18 cellular contexts compared by ENCODE assay signal in the genomic region with DNA sequence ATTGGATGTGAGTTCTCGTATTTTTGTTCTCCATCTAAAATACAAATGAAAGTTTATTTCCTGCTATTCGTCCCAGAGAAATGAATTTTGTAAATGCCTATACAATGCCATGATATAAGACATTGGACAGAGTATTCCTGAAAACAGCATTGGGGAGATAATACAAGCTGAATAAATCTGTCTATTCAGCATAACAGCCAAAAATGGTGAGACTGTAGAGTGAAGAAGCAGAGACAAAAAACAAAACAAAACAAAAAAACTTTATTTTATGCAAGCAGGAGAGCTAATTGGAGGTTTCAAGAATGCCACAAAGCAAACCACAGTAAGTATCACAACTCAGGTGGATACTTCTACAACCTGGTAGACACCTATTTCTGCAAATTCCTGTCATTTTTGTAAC.
A peak's percentile ranks its signal among the peaks of the same experiment; 100 is the strongest.
DNase-seq lines count a peak whose midpoint lies in the region; ATAC-seq, FAIRE-seq and TF ChIP-seq lines count a peak whose summit lies in the region.
"Had no signal": no experiment of that assay in that cellular context is flagged by ENCODE, and none has a peak within 500 bp of the region (broad histone marks: within the 10 kb centered on the region; RNA-seq: fewer than 3 reads in every experiment).

No MANE protein-coding gene starts in this region.

- intact Hi-C loops in IMR-90 (cut with micrococcal nuclease) = no loop called here
- intact Hi-C loops in GM12878 (cut with micrococcal nuclease; ENCODE audit: unreplicated experiment) = no loop called here

- no peak overlapping the region for H2BK5ac ChIP-seq in IMR-90 (ENCODE audit: low read depth, low read length, poor library complexity, severe bottlenecking)

- H3K4me1 ChIP-seq in A549 (no peaks in the 10 kb centered on the region), IMR-90 (ENCODE audit: control insufficient read depth, insufficient read depth, low read length) (no peaks in the 10 kb centered on the region), GM12878 (ENCODE audit: control insufficient read depth, insufficient read depth, low read length) (no peaks in the 10 kb centered on the region)
- H3K4me1 ChIP-seq: BLaER1, Caco-2, HAP-1 had no signal

- no peak overlapping the region for H3K23ac ChIP-seq in IMR-90 (ENCODE audit: low read depth, low read length)

- TF ChIP-seq EP300 in A549 (IDR thresholded peaks at IDR 0.05) = no peak
- no peak for TF ChIP-seq EP300 in GM12878 (IDR thresholded peaks at IDR 0.05; ENCODE audit: borderline replicate concordance in 1 of 2, control insufficient read depth in 1 of 2, low read depth in 2 of 2, low read length in 2 of 2)

- H3K9ac ChIP-seq in IMR-90 (ENCODE audit: low read depth, low read length) = no peak overlapping the region
- no peak overlapping the region for H3K9ac ChIP-seq in GM12878 (ENCODE audit: control insufficient read depth, insufficient read depth, low read length)
- H3K9ac ChIP-seq: BLaER1 had no signal

- in situ Hi-C loops in IMR-90 (cut with MboI; ENCODE audit: low sequenced_read_pairs) (no loop called here), GM12878 (cut with MboI) (no loop called here)

- no peak overlapping the region for H2AFZ ChIP-seq in IMR-90 (replicated peaks; ENCODE audit: low read length, poor library complexity)
- H2AFZ ChIP-seq in GM12878 (ENCODE audit: control insufficient read depth, low read depth, low read length) = no peak overlapping the region
- H2AFZ ChIP-seq: GM23338 had no signal

- ATAC-seq in A549 (no peak), IMR-90 (ENCODE audit: low read depth) (no peak), GM12878 (no peak), GM21423 (IDR thresholded peaks at IDR 0.05; ENCODE audit: unreplicated experiment) (no peak)
- ATAC-seq: CD8-positive, alpha-beta T cell; GM23338 had no signal

- TF ChIP-seq RAD21 in A549 (conservative IDR thresholded peaks at IDR 0.05 in 1 of 2, IDR thresholded peaks at IDR 0.05 in 1 of 2) (no peak), IMR-90 (IDR thresholded peaks at IDR 0.05; ENCODE audit: low read length) (no peak), GM12878 (IDR thresholded peaks at IDR 0.05; ENCODE audit: insufficient read depth, low read depth, low read length) (no peak)

- H3K36me3 ChIP-seq in IMR-90 (ENCODE audit: control insufficient read depth, insufficient read depth, low read length) (no peaks in the 10 kb centered on the region), GM12878 (ENCODE audit: control insufficient read depth in 2 of 2, insufficient read depth in 2 of 2, low read length in 1 of 2) (no peaks in the 10 kb centered on the region)
- H3K36me3 ChIP-seq: BLaER1, HAP-1 had no signal

- H3K79me1 ChIP-seq in IMR-90 (ENCODE audit: low read depth in 1 of 2, low read length in 2 of 2) = no peaks in the 10 kb centered on the region

- no peak for TF ChIP-seq CTCF in A549 (IDR thresholded peaks at IDR 0.05)
- TF ChIP-seq CTCF in IMR-90 (conservative IDR thresholded peaks at IDR 0.05; ENCODE audit: low read depth, low read length) = no peak
- TF ChIP-seq CTCF in GM12878 (IDR thresholded peaks at IDR 0.05 in 2 of 3, conservative IDR thresholded peaks at IDR 0.05 in 1 of 3; ENCODE audit: control insufficient read depth in 2 of 3, extremely low read depth in 1 of 3, insufficient read depth in 1 of 3, low read depth in 3 of 3, low read length in 3 of 3) = no peak

- DNase-seq in A549 (ENCODE audit: low read depth in 1 of 2, low spot score in 1 of 2) = no peak
- no peak for DNase-seq in IMR-90
- DNase-seq in GM12878 (ENCODE audit: low read depth, low spot score) = no peak
- no peak for DNase-seq in HCEC 1CT
- no peak for DNase-seq in GOT3 (lab: John Stamatoyannopoulos, UW)
- DNase-seq: Caco-2; CD4-positive, CD25-positive, alpha-beta regulatory T cell; CD8-positive, alpha-beta T cell; DMS153; DND-41 had no signal

- no peaks in the 10 kb centered on the region for H3K9me1 ChIP-seq in IMR-90 (ENCODE audit: insufficient read depth, low read length)

- no peak overlapping the region for H3K56ac ChIP-seq in IMR-90 (ENCODE audit: extremely low read depth, insufficient read depth, low read length)

- CTCF ChIA-PET in A549 (lab: Yijun Ruan, JAX) = no interaction called here
- CTCF ChIA-PET in IMR-90 (lab: Yijun Ruan, JAX) = no interaction called here
- CTCF ChIA-PET in GM12878 (lab: Yijun Ruan, JAX) = no interaction called here

- TF ChIP-seq POLR2A in A549 (IDR thresholded peaks at IDR 0.05; ENCODE audit: low read length) (no peak), IMR-90 (IDR thresholded peaks at IDR 0.05; ENCODE audit: low read depth, low read length) (no peak), GM12878 (IDR thresholded peaks at IDR 0.05; ENCODE audit: low read depth, low read length) (no peak)

- no peak overlapping the region for H2BK15ac ChIP-seq in IMR-90 (ENCODE audit: low read depth, low read length)

- H2BK20ac ChIP-seq in IMR-90 (ENCODE audit: low read depth, low read length) = no peak overlapping the region

- FAIRE-seq in A549 (lab: Jason Lieb, UNC) (no peak), GM12878 (lab: Jason Lieb, UNC) (no peak)
- FAIRE-seq: G401.6, GM19239, H54 had no signal

- H3K27ac ChIP-seq in A549 (no peak overlapping the region), IMR-90 (ENCODE audit: insufficient read depth, low read length) (no peak overlapping the region), GM12878 (ENCODE audit: control insufficient read depth, insufficient read depth) (no peak overlapping the region)
- H3K27ac ChIP-seq: BLaER1, C4-2B had no signal

- RAD21 ChIA-PET in GM12878 (lab: Charles Lee; ENCODE audit: unreplicated experiment) = no interaction called here

- H3K27me3 ChIP-seq in IMR-90 (ENCODE audit: control insufficient read depth, insufficient read depth, low read length) (no peaks in the 10 kb centered on the region), GM12878 (replicated peaks in 1 of 2; ENCODE audit: control insufficient read depth in 2 of 2, insufficient read depth in 2 of 2, low read length in 1 of 2) (peaks cover 0 to 1% of the 10 kb centered on the region in 2 experiments; a peak in 1 of 4 replicates)
- H3K27me3 ChIP-seq: BLaER1 had no signal

- POLR2A ChIA-PET in A549 (lab: Yijun Ruan, JAX) = no interaction called here
- POLR2A ChIA-PET in IMR-90 (lab: Charles Lee; ENCODE audit: unreplicated experiment) = no interaction called here
- POLR2A ChIA-PET in GM12878 (lab: Charles Lee) = no interaction called here

- no peak overlapping the region for H2BK120ac ChIP-seq in IMR-90 (ENCODE audit: low read depth, low read length)

- H2AK5ac ChIP-seq in IMR-90 (ENCODE audit: low read depth, low read length) = no peak overlapping the region

- no peaks in the 10 kb centered on the region for H3K79me2 ChIP-seq in GM12878 (ENCODE audit: control insufficient read depth, insufficient read depth, low read length)

- no peak overlapping the region for H2AK9ac ChIP-seq in IMR-90 (replicated peaks; ENCODE audit: low read depth, low read length, poor library complexity)

- BruUV-seq in IMR-90 (replicated peaks; lab: Mats Ljungman, UMichigan) (no TSS peak), GM12878 (replicated peaks; lab: Mats Ljungman, UMichigan) (no TSS peak)

- dilution Hi-C loops in IMR-90 (cut with HindIII; ENCODE audit: low sequenced_read_pairs, unreplicated experiment) = no loop called here

- H4K91ac ChIP-seq in IMR-90 (ENCODE audit: insufficient read depth, low read depth, low read length) = no peak overlapping the region

- H4K5ac ChIP-seq in IMR-90 (ENCODE audit: low read depth, low read length) = no peak overlapping the region

- H3K4ac ChIP-seq in IMR-90 (ENCODE audit: low read depth, low read length) = no peak overlapping the region

- WGBS in A549 (ENCODE audit: missing lambda C conversion rate) = 0% methylated on average over 2 of the region's 2 CpGs
- WGBS in IMR-90 (ENCODE audit: extremely low coverage in 2 of 2, insufficient read length in 1 of 2), 2 experiments = no CpG with 5 or more reads among the region's 2 CpGs
- WGBS in GM12878 (ENCODE audit: insufficient coverage, insufficient replicate concordance, low lambda C conversion rate, missing lambda C conversion rate) = 32% methylated on average over 2 of the region's 2 CpGs

- no peak overlapping the region for H4K8ac ChIP-seq in IMR-90 (ENCODE audit: low read depth in 2 of 2, low read length in 2 of 2)

- SMC1A ChIA-PET in GM12878 (lab: Charles Lee; ENCODE audit: uncharacterized antibody, unreplicated experiment) = interaction anchor here (0.8 to 1.9 kb wide), 3 partner anchors 9 to 15 kb away, joined by 3 to 4 read pairs (median 4); no protein-coding TSS in a partner anchor

- no peak overlapping the region for H3K14ac ChIP-seq in IMR-90 (replicated peaks; ENCODE audit: low read depth, low read length)

- H3K18ac ChIP-seq in IMR-90 (ENCODE audit: low read depth, low read length) = no peak overlapping the region

- no peak overlapping the region for H3K4me2 ChIP-seq in A549
- no peak overlapping the region for H3K4me2 ChIP-seq in IMR-90 (ENCODE audit: low read depth, low read length)
- H3K4me2 ChIP-seq in GM12878 (ENCODE audit: control insufficient read depth, insufficient read depth) = no peak overlapping the region
- H3K4me2 ChIP-seq: BLaER1, GM23338 had no signal

- no peaks in the 10 kb centered on the region for H4K20me1 ChIP-seq in IMR-90 (ENCODE audit: insufficient read depth, low read length)
- no peaks in the 10 kb centered on the region for H4K20me1 ChIP-seq in GM12878 (ENCODE audit: control insufficient read depth, insufficient read depth)
- H4K20me1 ChIP-seq: BLaER1 had no signal

- H3K4me3 ChIP-seq in A549 (no peak overlapping the region), IMR-90 (ENCODE audit: insufficient read depth, low read depth, low read length) (no peak overlapping the region), GM12878 (no peak overlapping the region)
- H3K4me3 ChIP-seq: BLaER1, GM23338, HAP-1 had no signal

- H3K9me3 ChIP-seq in A549 (no peaks in the 10 kb centered on the region), IMR-90 (ENCODE audit: control insufficient read depth, insufficient read depth, low read length) (peaks cover 4% of the 10 kb centered on the region; the same call in 1 of the 2 replicates), GM12878 (replicated peaks; ENCODE audit: control insufficient read depth, insufficient read depth, low read length) (no peaks in the 10 kb centered on the region)
- H3K9me3 ChIP-seq: BLaER1, Caco-2, HAP-1 had no signal

TF ChIP-seq in A549, 52 proteins besides CTCF, POLR2A, EP300 and RAD21:
- TF ChIP-seq MAFK (IDR thresholded peaks at IDR 0.05; ENCODE audit: partially characterized antibody) = peak; percentile 74
- TF ChIP-seq RNF2 (IDR thresholded peaks at IDR 0.05; ENCODE audit: borderline replicate concordance, low read depth) = no peak
